Comparison of ENCODE assay signal across 27 cellular contexts in the genomic region with DNA sequence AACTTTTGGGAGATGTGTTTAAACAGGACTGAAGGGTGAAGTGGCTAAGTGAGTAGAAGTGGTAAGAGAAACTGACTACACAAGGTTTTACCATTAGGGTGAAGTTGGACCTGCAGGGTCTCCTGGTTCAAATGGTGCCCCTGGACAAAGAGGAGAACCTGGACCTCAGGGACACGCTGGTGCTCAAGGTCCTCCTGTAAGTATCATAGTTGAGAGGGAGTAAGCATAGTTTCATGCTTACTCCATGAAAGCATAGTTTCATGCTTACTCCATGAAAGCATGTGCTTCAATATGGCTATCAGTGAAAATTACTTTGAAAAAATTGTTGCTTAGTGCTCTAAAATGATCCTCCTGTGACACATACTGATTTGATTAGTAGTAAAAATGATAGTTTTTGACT. TPM values are rescaled to one million over a fixed set of nuclear protein-coding genes. Genes with fewer than 3 reads are reported as not detected.
"Had no signal": no experiment of that assay in that cellular context is flagged by ENCODE, and none has a peak within 500 bp of the region (broad histone marks: within the 10 kb centered on the region; RNA-seq: fewer than 3 reads in every experiment).

No MANE protein-coding gene starts in this region.

- H3K27ac ChIP-seq: right lobe of liver, SK-N-MC had no signal

- H3K9me3 ChIP-seq: breast epithelium had no signal

- H3K4me1 ChIP-seq: breast epithelium, right lobe of liver had no signal

- DNase-seq: activated CD4-positive, alpha-beta memory T cell treated with anti-CD3 and anti-CD28 coated beads, Interleukin-2, amount 10 ng/mL, durations not matched to agents 7 days and 5 days; activated CD4-positive, alpha-beta T cell treated with anti-CD3 and anti-CD28 coated beads for 1 hour; activated CD4-positive, alpha-beta T cell treated with anti-CD3 and anti-CD28 coated beads, Interleukin-2, amount 10 ng/mL, durations not matched to agents 7 days and 5 days; activated CD8-positive, alpha-beta memory T cell treated with anti-CD3 and anti-CD28 coated beads, Interleukin-2, amount 50 U/mL, for 48 hours; activated gamma-delta T cell; activated naive CD4-positive, alpha-beta T cell treated with anti-CD3 and anti-CD28 coated beads, Interleukin-2, amount 10 ng/mL, durations not matched to agents 7 days and 5 days; activated naive CD8-positive, alpha-beta T cell treated with anti-CD3 and anti-CD28 coated beads, Interleukin-2, amount 10 ng/mL, durations not matched to agents 7 days and 5 days; activated T-cell treated with anti-CD3 and anti-CD28 coated beads, Interleukin-2, amount 50 U/mL, for 24 hours; amygdala; central memory CD4-positive, alpha-beta T cell; foreskin fibroblast; head of caudate nucleus; hypothalamus; immature natural killer cell; kidney; left colon; natural killer cell; right lobe of liver; stimulated activated CD4-positive, alpha-beta T cell treated with anti-CD3 and anti-CD28 coated beads, Interleukin-12 subunit alpha, Interleukin-12 subunit beta, amount 100 ng/mL, for 4 hours; stimulated activated CD4-positive, alpha-beta T cell treated with anti-CD3 and anti-CD28 coated beads, Interleukin-4, amount 100 ng/mL, for 1 hour; stimulated activated naive CD8-positive, alpha-beta T cell treated with anti-CD3 and anti-CD28 coated beads, Interleukin-15, Interleukin-2, amounts not matched to agents 100 U/mL and 50 U/mL, for 24 hours; substantia nigra; T-helper 17 cell; T1000 had no signal

- ATAC-seq: left colon; natural killer cell; right lobe of liver; stimulated activated naive CD8-positive, alpha-beta T cell treated with anti-CD3 and anti-CD28 coated beads, Interleukin-15, Interleukin-2, amounts not matched to agents 100 U/mL and 50 U/mL, for 24 hours; T-helper 17 cell; WTC11 had no signal

- H3K4me3 ChIP-seq: breast epithelium, right lobe of liver, SK-N-MC had no signal

- FAIRE-seq: kidney had no signal

- H3K36me3 ChIP-seq: breast epithelium, right lobe of liver had no signal

- H3K27me3 ChIP-seq: breast epithelium, right lobe of liver had no signal

RNA-seq across cellular contexts. Expression of a gene that starts 19.1 kb away (rescaled TPM):
- total RNA-seq: activated CD4-positive, alpha-beta memory T cell treated with anti-CD3 and anti-CD28 coated beads, Interleukin-2, amount 10 ng/mL, durations not matched to agents 7 days and 5 days; activated CD4-positive, alpha-beta T cell treated with anti-CD3 and anti-CD28 coated beads, Interleukin-2, amount 10 ng/mL, durations not matched to agents 7 days and 5 days; activated naive CD8-positive, alpha-beta T cell treated with anti-CD3 and anti-CD28 coated beads, Interleukin-2, amount 10 ng/mL, durations not matched to agents 7 days and 5 days; natural killer cell had no signal
- polyA plus RNA-seq: immature natural killer cell had no signal
